In the genomic region with DNA sequence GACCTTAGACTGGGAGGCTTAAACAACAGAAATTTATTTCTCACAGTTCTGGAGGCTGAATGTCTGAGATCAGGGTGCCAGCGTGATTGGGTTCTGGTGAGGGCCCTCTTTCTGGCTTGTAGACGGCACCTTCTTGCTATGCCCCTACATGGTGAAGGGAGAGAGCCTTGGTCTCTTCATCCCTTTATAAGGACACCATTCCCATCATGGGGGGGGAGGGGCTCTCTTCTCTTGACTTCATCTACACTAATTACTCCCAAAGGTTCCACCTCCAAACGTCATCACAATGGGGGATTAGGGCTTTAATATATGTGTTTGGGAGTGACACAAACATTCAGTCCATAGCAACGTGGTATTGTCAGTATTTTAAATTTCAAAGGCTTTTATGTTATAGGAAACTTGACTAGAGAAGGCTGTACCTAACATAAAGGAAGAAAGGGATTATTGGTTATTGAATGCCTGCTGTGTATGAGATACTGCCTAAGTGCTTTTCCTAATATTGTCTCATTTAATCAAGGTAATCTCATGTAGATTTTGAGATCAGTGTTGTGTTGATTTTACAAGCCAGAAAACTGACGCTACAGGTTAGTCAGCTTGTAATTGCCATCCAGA, we compare ENCODE assay signal across 25 cellular contexts. TPM values are rescaled to one million over a fixed set of nuclear protein-coding genes. Genes with fewer than 3 reads are reported as not detected.
"Had no signal": no experiment of that assay in that cellular context is flagged by ENCODE, and none has a peak within 500 bp of the region (broad histone marks: within the 10 kb centered on the region; RNA-seq: fewer than 3 reads in every experiment).

No MANE protein-coding gene starts in this region.

- H3K9me3 Mint-ChIP-seq: IgD-negative memory B cell had no signal

- H3K4me1 ChIP-seq: SJSA1 had no signal

- H3K9me3 ChIP-seq: SJSA1 had no signal

- ATAC-seq: K562 had no signal

- H3K4me3 Mint-ChIP-seq: IgD-negative memory B cell had no signal

- H3K27ac ChIP-seq: KMS-11, SJSA1, SK-N-MC had no signal

- FAIRE-seq: K562, RCC 7860 had no signal

- H3K36me3 ChIP-seq: SJSA1 had no signal

- DNase-seq: Kasumi-1, MV-4-11, NCI-H1048, NCI-H1105, NCI-H1436 treated with DMSO at 0.1 percent for 48 hours, NCI-H1694 treated with DMSO at 0.1 percent for 48 hours, NCI-H1930, NCI-H2081 treated with DMSO at 0.1 percent for 48 hours, NCI-H2171 treated with DMSO at 0.1 percent for 48 hours, NCI-H345, NCI-H524, NCI-H526 treated with DMSO at 0.1 percent for 48 hours, Right ventricle myocardium superior, RPMI8226, SIG-M5 had no signal

- H3K27ac Mint-ChIP-seq: IgD-negative memory B cell had no signal

- H3K9ac ChIP-seq: KMS-11 had no signal

- H3K4me2 ChIP-seq: KMS-11 had no signal

- H3K36me3 Mint-ChIP-seq: IgD-negative memory B cell had no signal

- H3K4me1 Mint-ChIP-seq: IgD-negative memory B cell had no signal

- H3K27me3 ChIP-seq: SJSA1 had no signal

- H3K4me3 ChIP-seq: K562, SJSA1, SK-N-MC had no signal

RNA-seq across cellular contexts. Expression of gene SYN2, which starts 20.9 kb away (rescaled TPM):
- total RNA-seq: HT1080; MCF 10A; NCI-H460; T-helper 1 cell treated with Interleukin-12 subunit alpha and Interleukin-12 subunit beta and Interleukin-4 antibody, amounts not matched to agents 30 ng/mL and 1 ng/mL, for 36 hours had no signal
- polyA plus RNA-seq: IgD-negative memory B cell had no signal
